ENCODE assay signal across 10 cellular contexts in genomic region chr9:4936823-4937222, GRCh38.
DNase-seq lines count a peak whose midpoint lies in the region; ATAC-seq lines count a peak whose summit lies in the region.
"Had no signal": no experiment of that assay in that cellular context is flagged by ENCODE, and none has a peak within 500 bp of the region (broad histone marks: within the 10 kb centered on the region; RNA-seq: fewer than 3 reads in every experiment).

No MANE protein-coding gene starts in this region.

- ATAC-seq in GM18498 (IDR thresholded peaks at IDR 0.05; ENCODE audit: unreplicated experiment): peak; percentile 53
- peak; percentile 45 for ATAC-seq in GM21367 (IDR thresholded peaks at IDR 0.05; ENCODE audit: unreplicated experiment)
- ATAC-seq in HG03432 (IDR thresholded peaks at IDR 0.05; ENCODE audit: unreplicated experiment): peak; percentile 62
- ATAC-seq in effector memory CD8-positive, alpha-beta T cell (replicated peaks): no peak
- ATAC-seq: left cardiac atrium had no signal

- H3K4me3 Mint-ChIP-seq in effector memory CD8-positive, alpha-beta T cell: peak overlapping the region; percentile 20 to 24

- H3K27ac Mint-ChIP-seq in effector memory CD8-positive, alpha-beta T cell: no peak overlapping the region

- no peaks in the 10 kb centered on the region for H3K36me3 Mint-ChIP-seq in effector memory CD8-positive, alpha-beta T cell (ENCODE audit: insufficient read depth)

- H3K9me3 Mint-ChIP-seq in effector memory CD8-positive, alpha-beta T cell: no peaks in the 10 kb centered on the region

- no peak for DNase-seq in effector memory CD8-positive, alpha-beta T cell
- DNase-seq in kidney tubule cell (ENCODE audit: low spot score): no peak
- no peak for DNase-seq in stimulated activated CD4-positive, alpha-beta T cell treated with anti-CD3 and anti-CD28 coated beads, Interleukin-1b, Interleukin-23, amount 100 ng/mL, for 48 hours
- no peak for DNase-seq in NCI-H1436 treated with DMSO at 0.1 percent for 48 hours (lab: John Stamatoyannopoulos, UW)
- no peak for DNase-seq in NCI-H2227 (lab: John Stamatoyannopoulos, UW; ENCODE audit: unreplicated experiment)
- DNase-seq: left cardiac atrium; NK-92 treated with Interleukin-12 subunit alpha and Interleukin-12 subunit beta, amount 100 ng/mL, for 24 hours had no signal

- no peaks in the 10 kb centered on the region for H3K27me3 Mint-ChIP-seq in effector memory CD8-positive, alpha-beta T cell

- H3K4me1 Mint-ChIP-seq in effector memory CD8-positive, alpha-beta T cell (ENCODE audit: low read depth in 2 of 2): peaks cover 26 to 28% of the 10 kb centered on the region in 2 donors
